27 cellular contexts compared by ENCODE assay signal in genomic region chr3:113933746-113934145, GRCh38.
"Had no signal": no experiment of that assay in that cellular context is flagged by ENCODE, and none has a peak within 500 bp of the region (broad histone marks: within the 10 kb centered on the region; RNA-seq: fewer than 3 reads in every experiment).

No MANE protein-coding gene starts in this region.

- H3K27me3 ChIP-seq: brain microvascular endothelial cell, dorsolateral prefrontal cortex, gastrocnemius medialis had no signal

- DNase-seq: activated CD4-positive, alpha-beta memory T cell treated with anti-CD3 and anti-CD28 coated beads, Interleukin-2, amount 10 ng/mL, durations not matched to agents 7 days and 5 days; activated CD4-positive, alpha-beta T cell treated with anti-CD3 and anti-CD28 coated beads for 1 hour; activated CD4-positive, alpha-beta T cell treated with anti-CD3 and anti-CD28 coated beads for 4 hours; activated CD4-positive, alpha-beta T cell treated with anti-CD3 and anti-CD28 coated beads, Interleukin-2, amount 10 ng/mL, durations not matched to agents 7 days and 5 days; activated CD4-positive, alpha-beta T cell treated with anti-CD3 and anti-CD28 coated beads, Interleukin-2, amount 50 U/mL, for 4 hours; activated CD8-positive, alpha-beta memory T cell treated with anti-CD3 and anti-CD28 coated beads, Interleukin-2, amount 50 U/mL, for 48 hours; activated gamma-delta T cell; activated naive CD4-positive, alpha-beta T cell; activated naive CD4-positive, alpha-beta T cell treated with anti-CD3 and anti-CD28 coated beads, Interleukin-2, amount 10 ng/mL, durations not matched to agents 7 days and 5 days; activated naive CD8-positive, alpha-beta T cell treated with anti-CD3 and anti-CD28 coated beads, Interleukin-2, amount 10 ng/mL, durations not matched to agents 7 days and 5 days; activated T-cell treated with anti-CD3 and anti-CD28 coated beads for 4 hours; activated T-cell treated with anti-CD3 and anti-CD28 coated beads, Interleukin-2, amount 50 U/mL, for 24 hours; activated T-cell treated with anti-CD3 and anti-CD28 coated beads, Interleukin-2, amount 50 U/mL, for 72 hours; brain microvascular endothelial cell; dorsolateral prefrontal cortex; effector memory CD4-positive, alpha-beta T cell; endodermal cell; foreskin keratinocyte; gastrocnemius medialis; T-helper 2 cell had no signal

- H3K36me3 ChIP-seq: brain microvascular endothelial cell, gastrocnemius medialis had no signal

- H3K4me3 Mint-ChIP-seq: activated CD4-positive, alpha-beta memory T cell treated with anti-CD3 and anti-CD28 coated beads, Interleukin-2, amount 10 ng/mL, durations not matched to agents 7 days and 5 days; activated CD4-positive, alpha-beta T cell treated with anti-CD3 and anti-CD28 coated beads, Interleukin-2, amount 10 ng/mL, durations not matched to agents 7 days and 5 days; activated naive CD4-positive, alpha-beta T cell treated with anti-CD3 and anti-CD28 coated beads, Interleukin-2, amount 10 ng/mL, durations not matched to agents 7 days and 5 days; activated naive CD8-positive, alpha-beta T cell treated with anti-CD3 and anti-CD28 coated beads, Interleukin-2, amount 10 ng/mL, durations not matched to agents 7 days and 5 days; activated T-cell treated with anti-CD3 and anti-CD28 coated beads, Interleukin-2, amount 50 U/mL, for 24 hours; activated T-cell treated with anti-CD3 and anti-CD28 coated beads, Interleukin-2, amount 50 U/mL, for 72 hours; central memory CD8-positive, alpha-beta T cell; dendritic cell treated with granulocyte-macrophage colony-stimulating factor and Interleukin-4, amounts not matched to agents 40 ng/mL and 50 ng/mL, for 4 days; endodermal cell had no signal

- H3K4me1 Mint-ChIP-seq: activated CD4-positive, alpha-beta memory T cell treated with anti-CD3 and anti-CD28 coated beads, Interleukin-2, amount 10 ng/mL, durations not matched to agents 7 days and 5 days; activated CD4-positive, alpha-beta T cell treated with anti-CD3 and anti-CD28 coated beads, Interleukin-2, amount 10 ng/mL, durations not matched to agents 7 days and 5 days; activated naive CD4-positive, alpha-beta T cell treated with anti-CD3 and anti-CD28 coated beads, Interleukin-2, amount 10 ng/mL, durations not matched to agents 7 days and 5 days; activated naive CD8-positive, alpha-beta T cell treated with anti-CD3 and anti-CD28 coated beads, Interleukin-2, amount 10 ng/mL, durations not matched to agents 7 days and 5 days; central memory CD8-positive, alpha-beta T cell; endodermal cell had no signal

- H3K36me3 Mint-ChIP-seq: activated naive CD4-positive, alpha-beta T cell treated with anti-CD3 and anti-CD28 coated beads, Interleukin-2, amount 10 ng/mL, durations not matched to agents 7 days and 5 days; activated naive CD4-positive, alpha-beta T cell treated with anti-CD3 and anti-CD28 coated beads, Interleukin-2, amount 50 U/mL, for 72 hours; activated naive CD8-positive, alpha-beta T cell treated with anti-CD3 and anti-CD28 coated beads, Interleukin-2, amount 10 ng/mL, durations not matched to agents 7 days and 5 days had no signal

- H3K4me1 ChIP-seq: foreskin keratinocyte, gastrocnemius medialis had no signal

- H3K27me3 Mint-ChIP-seq: dendritic cell treated with granulocyte-macrophage colony-stimulating factor and Interleukin-4, amounts not matched to agents 40 ng/mL and 50 ng/mL, for 4 days had no signal

- FAIRE-seq: astrocyte, bronchial epithelial cell had no signal

- H3K27ac Mint-ChIP-seq: activated CD4-positive, alpha-beta memory T cell treated with anti-CD3 and anti-CD28 coated beads, Interleukin-2, amount 10 ng/mL, durations not matched to agents 7 days and 5 days; activated CD4-positive, alpha-beta T cell treated with anti-CD3 and anti-CD28 coated beads, Interleukin-2, amount 10 ng/mL, durations not matched to agents 7 days and 5 days; activated naive CD4-positive, alpha-beta T cell treated with anti-CD3 and anti-CD28 coated beads, Interleukin-2, amount 10 ng/mL, durations not matched to agents 7 days and 5 days; activated naive CD4-positive, alpha-beta T cell treated with anti-CD3 and anti-CD28 coated beads, Interleukin-2, amount 50 U/mL, for 72 hours; activated naive CD8-positive, alpha-beta T cell treated with anti-CD3 and anti-CD28 coated beads, Interleukin-2, amount 10 ng/mL, durations not matched to agents 7 days and 5 days; activated T-cell treated with anti-CD3 and anti-CD28 coated beads, Interleukin-2, amount 50 U/mL, for 24 hours; activated T-cell treated with anti-CD3 and anti-CD28 coated beads, Interleukin-2, amount 50 U/mL, for 72 hours; dendritic cell treated with granulocyte-macrophage colony-stimulating factor and Interleukin-4, amounts not matched to agents 40 ng/mL and 50 ng/mL, for 4 days; endodermal cell had no signal

- H3K4me3 ChIP-seq: coronary artery, dorsolateral prefrontal cortex, gastrocnemius medialis had no signal

- H3K9me3 Mint-ChIP-seq: activated CD4-positive, alpha-beta memory T cell treated with anti-CD3 and anti-CD28 coated beads, Interleukin-2, amount 10 ng/mL, durations not matched to agents 7 days and 5 days; activated CD4-positive, alpha-beta T cell treated with anti-CD3 and anti-CD28 coated beads, Interleukin-2, amount 10 ng/mL, durations not matched to agents 7 days and 5 days; activated naive CD4-positive, alpha-beta T cell treated with anti-CD3 and anti-CD28 coated beads, Interleukin-2, amount 10 ng/mL, durations not matched to agents 7 days and 5 days; activated naive CD4-positive, alpha-beta T cell treated with anti-CD3 and anti-CD28 coated beads, Interleukin-2, amount 50 U/mL, for 72 hours; activated naive CD8-positive, alpha-beta T cell treated with anti-CD3 and anti-CD28 coated beads, Interleukin-2, amount 10 ng/mL, durations not matched to agents 7 days and 5 days; activated T-cell treated with anti-CD3 and anti-CD28 coated beads, Interleukin-2, amount 50 U/mL, for 24 hours; activated T-cell treated with anti-CD3 and anti-CD28 coated beads, Interleukin-2, amount 50 U/mL, for 72 hours; central memory CD8-positive, alpha-beta T cell; dendritic cell treated with granulocyte-macrophage colony-stimulating factor and Interleukin-4, amounts not matched to agents 40 ng/mL and 50 ng/mL, for 4 days; endodermal cell had no signal

- H3K27ac ChIP-seq: brain microvascular endothelial cell, coronary artery, dorsolateral prefrontal cortex, foreskin keratinocyte, gastrocnemius medialis had no signal

- H3K9me3 ChIP-seq: gastrocnemius medialis had no signal

- ATAC-seq: activated naive CD4-positive, alpha-beta T cell treated with anti-CD3 and anti-CD28 coated beads, Interleukin-2, amount 50 U/mL, for 72 hours; activated T-cell treated with anti-CD3 and anti-CD28 coated beads, Interleukin-2, amount 50 U/mL, for 72 hours; esophagus mucosa; foreskin keratinocyte; gastrocnemius medialis had no signal
